ENCODE assay signal across 11 cellular contexts in genomic region chr5:55036477-55036876, GRCh38. TPM values are rescaled to one million over a fixed set of nuclear protein-coding genes. Genes with fewer than 3 reads are reported as not detected.
DNase-seq lines count a peak whose midpoint lies in the region; ATAC-seq, FAIRE-seq and TF ChIP-seq lines count a peak whose summit lies in the region.
"Had no signal": no experiment of that assay in that cellular context is flagged by ENCODE, and none has a peak within 500 bp of the region (broad histone marks: within the 10 kb centered on the region; RNA-seq: fewer than 3 reads in every experiment).

No MANE protein-coding gene starts in this region.

- H3K4me2 ChIP-seq in HepG2 (ENCODE audit: low read depth, low read length) = no peak overlapping the region

- WGBS in HepG2 (ENCODE audit: low lambda C conversion rate) = 0% methylated on average over 1 of the region's 1 CpG

- CTCF ChIA-PET in BJ (lab: Yijun Ruan, JAX) = interaction anchor here (0.9 to 1.5 kb wide), 4 partner anchors 12 to 93 kb away, joined by 4 to 6 read pairs (median 5); no protein-coding TSS in a partner anchor
- CTCF ChIA-PET in HepG2 (lab: Yijun Ruan, JAX; ENCODE audit: low intra/inter-chr PET ratio, low total read pairs) = no interaction called here

- H3K27me3 ChIP-seq in BJ (ENCODE audit: control insufficient read depth, insufficient read depth, low read length) (no peaks in the 10 kb centered on the region), MG63 (no peaks in the 10 kb centered on the region), HepG2 (ENCODE audit: control insufficient read depth in 1 of 2, insufficient read depth in 2 of 2, low read length in 2 of 2) (no peaks in the 10 kb centered on the region; a peak in 1 of 5 replicates)

- POLR2A ChIA-PET in BJ (lab: Charles Lee) (interaction anchor here (0.5 kb wide), 1 partner anchor 141 kb away, joined by 3 read pairs; no protein-coding TSS in a partner anchor), HepG2 (lab: Yijun Ruan, JAX) (no interaction called here)

- no peak overlapping the region for H3K4me3 ChIP-seq in BJ (ENCODE audit: low read depth, low read length)
- no peak overlapping the region for H3K4me3 ChIP-seq in MG63
- no peak overlapping the region for H3K4me3 ChIP-seq in HepG2 (replicated peaks in 1 of 3; ENCODE audit: insufficient read depth in 1 of 3, low read depth in 2 of 3, low read length in 3 of 3)
- H3K4me3 ChIP-seq: coronary artery had no signal

- no TSS peak for BruUV-seq in HepG2 (replicated peaks; lab: Mats Ljungman, UMichigan)

- TF ChIP-seq CTCF in BJ (IDR thresholded peaks at IDR 0.05; ENCODE audit: insufficient read depth, low read depth, low read length) (no peak), GM13977 (IDR thresholded peaks at IDR 0.05; ENCODE audit: extremely low read depth, insufficient read depth, missing control alignments) (no peak), HepG2 (CRISPR knock-in tag; IDR thresholded peaks at IDR 0.05) (no peak)

- in situ Hi-C loops in GM13977 (cut with MboI; ENCODE audit: low pct_unique_long_range_greater_than_20kb, low sequenced_read_pairs, unreplicated experiment) (no loop called here), HepG2 (cut with HindIII; ENCODE audit: extremely low pct_ligation_motif_present, low pct_unique_long_range_greater_than_20kb) (no loop called here)

- H3K9ac ChIP-seq in HepG2 (ENCODE audit: insufficient read depth, low read depth, low read length) = no peak overlapping the region

- peak; percentile 13 for DNase-seq in BJ (ENCODE audit: low read depth)
- peak; percentile 35 for DNase-seq in GM04503 (ENCODE audit: low read depth)
- peak; percentile 57 for DNase-seq in amniotic epithelial cell (ENCODE audit: low read depth)
- DNase-seq in myocyte (ENCODE audit: low read depth) = peak; percentile 64
- no peak for DNase-seq in GM13977 (ENCODE audit: low spot score)
- no peak for DNase-seq in MG63
- DNase-seq in DMS153 treated with DMSO at 0.1 percent for 48 hours (lab: John Stamatoyannopoulos, UW; ENCODE audit: unreplicated experiment) = no peak
- DNase-seq in HepG2 (ENCODE audit: low spot score) = no peak
- DNase-seq: NCI-H510A had no signal

- FAIRE-seq in HepG2 (lab: Jason Lieb, UNC) = no peak
- FAIRE-seq: islet of Langerhans had no signal

- H3K9me3 ChIP-seq in MG63 (no peaks in the 10 kb centered on the region), HepG2 (ENCODE audit: low read length) (no peaks in the 10 kb centered on the region)

- H3K4me1 ChIP-seq in HepG2 (ENCODE audit: insufficient read depth, low read length) = no peaks in the 10 kb centered on the region

- H4K20me1 ChIP-seq in HepG2 (ENCODE audit: insufficient read depth, low read length) = no peaks in the 10 kb centered on the region

- ATAC-seq in HepG2 = no peak

- TF ChIP-seq POLR2A in HepG2 (IDR thresholded peaks at IDR 0.05; ENCODE audit: insufficient read depth in 1 of 2, low read depth in 2 of 2, low read length in 2 of 2) = no peak

- H3K36me3 ChIP-seq in BJ (ENCODE audit: control insufficient read depth, insufficient read depth, low read length) = no peaks in the 10 kb centered on the region
- H3K36me3 ChIP-seq in MG63 = no peaks in the 10 kb centered on the region
- H3K36me3 ChIP-seq in HepG2 (replicated peaks in 1 of 2; ENCODE audit: control insufficient read depth in 1 of 2, insufficient read depth in 2 of 2, low read length in 2 of 2) = no peaks in the 10 kb centered on the region

- no peak for TF ChIP-seq RAD21 in HepG2 (CRISPR knock-in tag; IDR thresholded peaks at IDR 0.05)

- no peaks in the 10 kb centered on the region for H3K79me2 ChIP-seq in HepG2 (ENCODE audit: insufficient read depth, low read length)

- intact Hi-C loops in HepG2 (cut with micrococcal nuclease; ENCODE audit: unreplicated experiment) = no loop called here

- H3K27ac ChIP-seq in HepG2 (ENCODE audit: extremely low read length, insufficient read depth, low read length) = no peak overlapping the region
- H3K27ac ChIP-seq: coronary artery had no signal

- TF ChIP-seq EP300 in HepG2 (IDR thresholded peaks at IDR 0.05; ENCODE audit: low read depth in 2 of 2, low read length in 2 of 2) (no peak), HepG2 (CRISPR knock-in tag; IDR thresholded peaks at IDR 0.05; ENCODE audit: borderline replicate concordance) (no peak)

- no peak overlapping the region for H2AFZ ChIP-seq in HepG2 (ENCODE audit: low read length)

TF ChIP-seq in HepG2, 621 proteins besides CTCF, POLR2A, EP300 and RAD21:
- TF ChIP-seq ZNF589 (CRISPR knock-in tag; conservative IDR thresholded peaks at IDR 0.05) = no peak
- no peak for TF ChIP-seq TARDBP (CRISPR knock-in tag; IDR thresholded peaks at IDR 0.05)
- TF ChIP-seq NR2F6 (IDR thresholded peaks at IDR 0.05) = no peak
- TF ChIP-seq NR2F6 (CRISPR knock-in tag; IDR thresholded peaks at IDR 0.05) = no peak
- no peak for TF ChIP-seq BRF2 (CRISPR knock-in tag; IDR thresholded peaks at IDR 0.05)
- no peak for TF ChIP-seq ZNF468 (CRISPR knock-in tag; IDR thresholded peaks at IDR 0.05)
- no peak for TF ChIP-seq RXRA (CRISPR knock-in tag; IDR thresholded peaks at IDR 0.05)
- TF ChIP-seq ZNF124 (CRISPR knock-in tag; IDR thresholded peaks at IDR 0.05) = no peak
- TF ChIP-seq ZNF501 (CRISPR knock-in tag; IDR thresholded peaks at IDR 0.05) = no peak
- TF ChIP-seq GZF1 (CRISPR knock-in tag; IDR thresholded peaks at IDR 0.05) = no peak

RNA-seq across cellular contexts. Expression of gene GZMK, which starts 12.4 kb away (rescaled TPM):
- polyA plus RNA-seq in BJ (2011; rRNA removed) (not detected in 2 replicates), HepG2 (2011; rRNA removed) (not detected in 2 replicates)
- not detected in 2 replicates for polyA minus RNA-seq in BJ (2011; rRNA and poly(A)+ RNA removed)
- total RNA-seq in myocyte (not detected in 2 replicates), HepG2 (2016; rRNA removed; fragmentation: Illumina TruSeq; extraction: Trizol) (not detected in 2 replicates)
- not detected for polyA plus RNA-seq in myocyte (2012)
- total RNA-seq in MG63 (2014; rRNA removed; shearing (Covaris generic); ENCODE audit: low replicate concordance) = not detected in 2 replicates
- not detected in 2 replicates for total RNA-seq in HepG2 (2016; cell fraction: cytosol; rRNA removed; fragmentation: Illumina TruSeq; extraction: Trizol; ENCODE audit: low read depth)
- not detected in 2 replicates for total RNA-seq in HepG2 (2016; cell fraction: insoluble cytoplasmic fraction; rRNA removed; fragmentation: Illumina TruSeq; extraction: Trizol)
- total RNA-seq in HepG2 (2016; cell fraction: membrane; rRNA removed; fragmentation: Illumina TruSeq; extraction: Trizol) = not detected in 2 replicates
- total RNA-seq in HepG2 (2016; cell fraction: nucleus; rRNA removed; fragmentation: Illumina TruSeq; extraction: Trizol) = not detected in 2 replicates
- not detected in 2 replicates for polyA plus RNA-seq in HepG2 (2011; cell fraction: cytosol; rRNA removed)
- polyA plus RNA-seq in HepG2 (2011; cell fraction: nucleus; rRNA removed) = not detected in 2 replicates
- not detected in 2 replicates for polyA plus RNA-seq in HepG2 (2012)
- not detected in 2 replicates for polyA plus RNA-seq in HepG2 (2016; cell fraction: cytosol; fragmentation: Illumina TruSeq; extraction: Trizol; ENCODE audit: low read depth)
- polyA plus RNA-seq in HepG2 (2016; cell fraction: insoluble cytoplasmic fraction; fragmentation: Illumina TruSeq; extraction: Trizol; ENCODE audit: low read depth) = not detected in 2 replicates
- not detected in 2 replicates for polyA plus RNA-seq in HepG2 (2016; cell fraction: membrane; fragmentation: Illumina TruSeq; extraction: Trizol; ENCODE audit: low read depth)
- not detected in 2 replicates for polyA plus RNA-seq in HepG2 (2016; cell fraction: nucleus; fragmentation: Illumina TruSeq; extraction: Trizol; ENCODE audit: insufficient read depth, low read depth)
- polyA minus RNA-seq in HepG2 (2011; rRNA and poly(A)+ RNA removed; ENCODE audit: low replicate concordance) = not detected in 2 replicates
- polyA minus RNA-seq in HepG2 (2011; cell fraction: cytosol; rRNA and poly(A)+ RNA removed) = not detected in 2 replicates
- not detected in 2 replicates for polyA minus RNA-seq in HepG2 (2011; cell fraction: nucleus; rRNA and poly(A)+ RNA removed)

RNA-seq across cellular contexts. Expression of gene ESM1, which starts 51.1 kb away (rescaled TPM):
- 2.4 and 2.8 TPM in 2 replicates for polyA plus RNA-seq in BJ (2011; rRNA removed)
- polyA minus RNA-seq in BJ (2011; rRNA and poly(A)+ RNA removed) = 1.5 and 1.9 TPM in 2 replicates
- total RNA-seq in myocyte = not detected in 2 replicates
- polyA plus RNA-seq in myocyte (2012) = 0.63 TPM
- total RNA-seq in MG63 (2014; rRNA removed; shearing (Covaris generic); ENCODE audit: low replicate concordance) = 0.07 TPM in 1 of 2 replicates, not detected in the other
- not detected in 2 replicates for total RNA-seq in HepG2 (2016; rRNA removed; fragmentation: Illumina TruSeq; extraction: Trizol)
- not detected in 2 replicates for total RNA-seq in HepG2 (2016; cell fraction: cytosol; rRNA removed; fragmentation: Illumina TruSeq; extraction: Trizol; ENCODE audit: low read depth)
- total RNA-seq in HepG2 (2016; cell fraction: insoluble cytoplasmic fraction; rRNA removed; fragmentation: Illumina TruSeq; extraction: Trizol) = not detected in 2 replicates
- not detected in 2 replicates for total RNA-seq in HepG2 (2016; cell fraction: membrane; rRNA removed; fragmentation: Illumina TruSeq; extraction: Trizol)
- not detected in 2 replicates for total RNA-seq in HepG2 (2016; cell fraction: nucleus; rRNA removed; fragmentation: Illumina TruSeq; extraction: Trizol)
- polyA plus RNA-seq in HepG2 (2011; rRNA removed) = not detected in 2 replicates
- not detected in 2 replicates for polyA plus RNA-seq in HepG2 (2011; cell fraction: cytosol; rRNA removed)
- polyA plus RNA-seq in HepG2 (2011; cell fraction: nucleus; rRNA removed) = not detected in 2 replicates
- polyA plus RNA-seq in HepG2 (2012) = not detected in 2 replicates
- polyA plus RNA-seq in HepG2 (2016; cell fraction: cytosol; fragmentation: Illumina TruSeq; extraction: Trizol; ENCODE audit: low read depth) = not detected in 2 replicates
- polyA plus RNA-seq in HepG2 (2016; cell fraction: insoluble cytoplasmic fraction; fragmentation: Illumina TruSeq; extraction: Trizol; ENCODE audit: low read depth) = not detected in 2 replicates
- polyA plus RNA-seq in HepG2 (2016; cell fraction: membrane; fragmentation: Illumina TruSeq; extraction: Trizol; ENCODE audit: low read depth) = not detected in 2 replicates
- not detected in 2 replicates for polyA plus RNA-seq in HepG2 (2016; cell fraction: nucleus; fragmentation: Illumina TruSeq; extraction: Trizol; ENCODE audit: insufficient read depth, low read depth)
- not detected in 2 replicates for polyA minus RNA-seq in HepG2 (2011; rRNA and poly(A)+ RNA removed; ENCODE audit: low replicate concordance)
- not detected in 2 replicates for polyA minus RNA-seq in HepG2 (2011; cell fraction: cytosol; rRNA and poly(A)+ RNA removed)
- not detected in 2 replicates for polyA minus RNA-seq in HepG2 (2011; cell fraction: nucleus; rRNA and poly(A)+ RNA removed)

Comparison
In these comparisons a context has a peak if more than half of its experiments do, and no peak if none do; other contexts are left out.
1. DNase-seq: peak in BJ (single experiment), GM04503 (single experiment), amniotic epithelial cell (single experiment) and myocyte (single experiment); none in GM13977 (single experiment), MG63 (single experiment), DMS153 treated with DMSO at 0.1 percent for 48 hours (single experiment) and HepG2 (single experiment).